Comparison of ENCODE assay signal across 26 cellular contexts in the genomic region with DNA sequence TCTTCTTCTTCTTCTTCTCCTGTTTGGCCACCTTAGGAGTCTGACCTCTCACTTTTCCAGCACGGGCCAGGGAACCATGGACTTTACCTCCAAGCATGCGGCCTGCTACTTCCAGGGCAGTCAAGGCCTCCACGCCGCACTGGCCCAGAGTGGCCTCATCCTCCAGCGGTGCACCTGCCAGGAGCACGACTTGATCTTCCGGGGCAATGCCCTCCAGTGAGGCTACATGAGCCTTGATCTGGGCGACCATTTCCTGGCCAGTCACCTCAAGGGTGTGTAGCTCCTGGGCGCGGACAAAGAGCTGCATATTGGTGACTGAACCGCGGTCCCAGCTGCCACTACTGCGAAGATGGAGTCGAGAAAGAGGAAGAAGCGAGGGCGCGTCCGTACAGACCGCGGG.
"Had no signal": no experiment of that assay in that cellular context is flagged by ENCODE, and none has a peak within 500 bp of the region (broad histone marks: within the 10 kb centered on the region; RNA-seq: fewer than 3 reads in every experiment).

No MANE protein-coding gene starts in this region.

- DNase-seq: activated B cell treated with CpG ODN at 0.5 μM for 24 hours; activated CD4-positive, alpha-beta T cell treated with anti-CD3 and anti-CD28 coated beads for 1 hour; activated CD4-positive, alpha-beta T cell treated with anti-CD3 and anti-CD28 coated beads, Interleukin-2, amount 10 ng/mL, durations not matched to agents 24 days and 14 days; activated CD4-positive, alpha-beta T cell treated with anti-CD3 and anti-CD28 coated beads, Interleukin-2, amount 50 U/mL, for 48 hours; activated CD8-positive, alpha-beta memory T cell treated with anti-CD3 and anti-CD28 coated beads, Interleukin-2, amount 10 ng/mL, durations not matched to agents 7 days and 5 days; activated gamma-delta T cell treated with Interleukin-2 at 50 U/mL for 16 hours; activated naive CD4-positive, alpha-beta T cell treated with anti-CD3 and anti-CD28 coated beads, Interleukin-2, amount 10 ng/mL, durations not matched to agents 7 days and 5 days; activated naive CD8-positive, alpha-beta T cell treated with anti-CD3 and anti-CD28 coated beads for 36 hours; activated T-cell treated with anti-CD3 and anti-CD28 coated beads, Interleukin-2, amount 50 U/mL, for 24 hours; brain microvascular endothelial cell; MM.1S; NCI-H1092; NCI-H1417; NCI-H1930; NCI-H2171 treated with DMSO at 0.1 percent for 48 hours; NCI-H226; NCI-H526; NCI-H82; NK-92 treated with Interleukin-12 subunit alpha and Interleukin-12 subunit beta, amount 100 ng/mL, for 24 hours; OCI-M1; RPMI8226; SJCRH30; SK-N-SH had no signal

- ATAC-seq: activated CD8-positive, alpha-beta memory T cell treated with anti-CD3 and anti-CD28 coated beads, Interleukin-2, amount 10 ng/mL, durations not matched to agents 7 days and 5 days; Panc1; Right ventricle myocardium inferior had no signal

- H3K4me3 ChIP-seq: cardiac muscle cell, SJCRH30 had no signal
